ENCODE assay signal across 8 cellular contexts in genomic region chr14:34540181-34541059, GRCh38. TPM values are rescaled to one million over a fixed set of nuclear protein-coding genes. Genes with fewer than 3 reads are reported as not detected.
DNase-seq lines count a peak whose midpoint lies in the region; ATAC-seq and TF ChIP-seq lines count a peak whose summit lies in the region.
"Not testable (repeated sequence)": the region's sequence is repeated elsewhere in the genome, so short reads cannot be mapped to it uniquely, and the experiment has no call there.

No MANE protein-coding gene starts in this region.

- not testable (repeated sequence) for H4K20me1 ChIP-seq in hepatocyte (ENCODE audit: insufficient read depth, poor library complexity, severe bottlenecking)

- H3K27me3 ChIP-seq in A673 (replicated peaks; ENCODE audit: insufficient read depth, low read depth, low read length, poor library complexity); H7 (ENCODE audit: control insufficient read depth, insufficient read depth, low read length); RWPE2 (ENCODE audit: insufficient read depth, poor library complexity, severe bottlenecking); dorsolateral prefrontal cortex; hepatocyte; naive thymus-derived CD4-positive, alpha-beta T cell (ENCODE audit: control insufficient read depth in 2 of 2, insufficient read depth in 2 of 2, low read length in 2 of 2); spleen (replicated peaks in 1 of 7): not testable (repeated sequence)

- H3K9me3 Mint-ChIP-seq in activated naive CD4-positive, alpha-beta T cell treated with anti-CD3 and anti-CD28 coated beads, Interleukin-2, amount 10 ng/mL, durations not matched to agents 7 days and 5 days; naive thymus-derived CD4-positive, alpha-beta T cell: not testable (repeated sequence)

- DNase-seq in A673 (ENCODE audit: low spot score); RWPE2 (ENCODE audit: low spot score); activated naive CD4-positive, alpha-beta T cell treated with anti-CD3 and anti-CD28 coated beads, Interleukin-2, amount 10 ng/mL, durations not matched to agents 7 days and 5 days; dorsolateral prefrontal cortex; hepatocyte (ENCODE audit: low spot score); naive thymus-derived CD4-positive, alpha-beta T cell: not testable (repeated sequence)
- DNase-seq in H7 (peak; percentile 30), spleen (peak; percentile 18)

- H3K4me3 ChIP-seq in A673 (ENCODE audit: low read depth, low read length, poor library complexity, severe bottlenecking) (peak overlapping the region; percentile 97), H7 (ENCODE audit: insufficient read depth, low read depth, low read length) (peak overlapping the region; percentile 39), RWPE2 (ENCODE audit: severe bottlenecking) (peak overlapping the region; percentile 83), dorsolateral prefrontal cortex (peak overlapping the region; percentile 65 to 100 (median 92)), hepatocyte (peak overlapping the region; percentile 33), spleen (peak overlapping the region; percentile 64 to 86 (median 80))
- H3K4me3 ChIP-seq in naive thymus-derived CD4-positive, alpha-beta T cell (ENCODE audit: low read length): peak overlapping the region; percentile 100

- not testable (repeated sequence) for TF ChIP-seq CTCF in A673 (conservative IDR thresholded peaks at IDR 0.05; ENCODE audit: low read depth, low read length); RWPE2 (IDR thresholded peaks at IDR 0.05; ENCODE audit: poor library complexity, severe bottlenecking); dorsolateral prefrontal cortex (IDR thresholded peaks at IDR 0.05 in 54 of 56, conservative IDR thresholded peaks at IDR 0.05 in 2 of 56; ENCODE audit: low read depth in 1 of 56, partially characterized antibody in 56 of 56); hepatocyte (IDR thresholded peaks at IDR 0.05; ENCODE audit: poor library complexity); spleen (IDR thresholded peaks at IDR 0.05 in 8 of 11, conservative IDR thresholded peaks at IDR 0.05 in 3 of 11)

- intact Hi-C loops in A673 (cut with micrococcal nuclease; ENCODE audit: unreplicated experiment); dorsolateral prefrontal cortex (cut with DNase I); naive thymus-derived CD4-positive, alpha-beta T cell (cut with micrococcal nuclease); spleen (cut with DNase I; ENCODE audit: low total_unique reads): not testable (repeated sequence)

- peak overlapping the region; percentile 90 for H3K4me3 Mint-ChIP-seq in activated naive CD4-positive, alpha-beta T cell treated with anti-CD3 and anti-CD28 coated beads, Interleukin-2, amount 10 ng/mL, durations not matched to agents 7 days and 5 days
- peak overlapping the region; percentile 95 to 99 (median 99) for H3K4me3 Mint-ChIP-seq in naive thymus-derived CD4-positive, alpha-beta T cell

- H3K27ac ChIP-seq in A673 (ENCODE audit: low read depth, low read length, poor library complexity, severe bottlenecking): peak overlapping the region; percentile 85
- H3K27ac ChIP-seq in RWPE2 (ENCODE audit: poor library complexity, severe bottlenecking): peak overlapping the region; percentile 42
- H3K27ac ChIP-seq in dorsolateral prefrontal cortex: peak overlapping the region in 58 of 59 donors; percentile 66 to 98 (median 94)
- peak overlapping the region; percentile 88 for H3K27ac ChIP-seq in hepatocyte
- peak overlapping the region; percentile 97 for H3K27ac ChIP-seq in naive thymus-derived CD4-positive, alpha-beta T cell (ENCODE audit: low read depth, low read length)
- H3K27ac ChIP-seq in spleen: peak overlapping the region; percentile 89 to 99 (median 96)

- H3K36me3 ChIP-seq in A673 (ENCODE audit: insufficient read depth, low read length, poor library complexity, severe bottlenecking); H7 (replicated peaks; ENCODE audit: control insufficient read depth, insufficient read depth, low read length); hepatocyte (replicated peaks; ENCODE audit: insufficient read depth, low read depth): not testable (repeated sequence)
- peaks cover 26% of the 10 kb centered on the region for H3K36me3 ChIP-seq in RWPE2 (ENCODE audit: low read depth)
- H3K36me3 ChIP-seq in naive thymus-derived CD4-positive, alpha-beta T cell (ENCODE audit: control insufficient read depth in 2 of 3, insufficient read depth in 3 of 3, low read length in 3 of 3): peaks cover 0 to 23% (median 6%) of the 10 kb centered on the region in 3 experiments
- H3K36me3 ChIP-seq in spleen: peaks cover 0 to 25% (median 9%) of the 10 kb centered on the region in 6 donors

- CTCF ChIA-PET in A673 (lab: Charles Lee); activated naive CD4-positive, alpha-beta T cell treated with anti-CD3 and anti-CD28 coated beads, Interleukin-2, amount 10 ng/mL, durations not matched to agents 7 days and 5 days (lab: Charles Lee); naive thymus-derived CD4-positive, alpha-beta T cell (lab: Charles Lee): not testable (repeated sequence)

- not testable (repeated sequence) for ATAC-seq in RWPE2 (ENCODE audit: low read depth); naive thymus-derived CD4-positive, alpha-beta T cell

- TSS peak; percentile 82 for BruUV-seq in A673 (replicated peaks; lab: Mats Ljungman, UMichigan)

- H3K27me3 Mint-ChIP-seq in activated naive CD4-positive, alpha-beta T cell treated with anti-CD3 and anti-CD28 coated beads, Interleukin-2, amount 10 ng/mL, durations not matched to agents 7 days and 5 days; naive thymus-derived CD4-positive, alpha-beta T cell: not testable (repeated sequence)

- not testable (repeated sequence) for H3K36me3 Mint-ChIP-seq in activated naive CD4-positive, alpha-beta T cell treated with anti-CD3 and anti-CD28 coated beads, Interleukin-2, amount 10 ng/mL, durations not matched to agents 7 days and 5 days; naive thymus-derived CD4-positive, alpha-beta T cell

- H3K4me1 ChIP-seq in A673 (ENCODE audit: insufficient read depth, low read length, poor library complexity, severe bottlenecking): not testable (repeated sequence)
- H3K4me1 ChIP-seq in RWPE2 (ENCODE audit: insufficient read depth, poor library complexity, severe bottlenecking): peaks cover 11% of the 10 kb centered on the region
- peaks cover 16% of the 10 kb centered on the region for H3K4me1 ChIP-seq in hepatocyte (ENCODE audit: insufficient read depth)
- H3K4me1 ChIP-seq in naive thymus-derived CD4-positive, alpha-beta T cell (ENCODE audit: control insufficient read depth in 2 of 2, insufficient read depth in 2 of 2, low read length in 2 of 2): peaks cover 18 to 24% of the 10 kb centered on the region in 2 donors
- peaks cover 10 to 40% (median 26%) of the 10 kb centered on the region in 6 donors for H3K4me1 ChIP-seq in spleen

- not testable (repeated sequence) for H3K9me2 ChIP-seq in hepatocyte (replicated peaks; ENCODE audit: insufficient read depth)

- peaks cover 31% of the 10 kb centered on the region for H3K4me1 Mint-ChIP-seq in activated naive CD4-positive, alpha-beta T cell treated with anti-CD3 and anti-CD28 coated beads, Interleukin-2, amount 10 ng/mL, durations not matched to agents 7 days and 5 days
- peaks cover 5 to 45% (median 31%) of the 10 kb centered on the region in 7 donors for H3K4me1 Mint-ChIP-seq in naive thymus-derived CD4-positive, alpha-beta T cell

- H3K9me3 ChIP-seq in A673 (ENCODE audit: low read depth, low read length, poor library complexity, severe bottlenecking); RWPE2 (ENCODE audit: severe bottlenecking); hepatocyte (ENCODE audit: low read depth); naive thymus-derived CD4-positive, alpha-beta T cell (ENCODE audit: control insufficient read depth in 2 of 3, low read length in 3 of 3); spleen: not testable (repeated sequence)

- H3K27ac Mint-ChIP-seq in activated naive CD4-positive, alpha-beta T cell treated with anti-CD3 and anti-CD28 coated beads, Interleukin-2, amount 10 ng/mL, durations not matched to agents 7 days and 5 days: peak overlapping the region; percentile 97
- peak overlapping the region; percentile 95 to 100 (median 99) for H3K27ac Mint-ChIP-seq in naive thymus-derived CD4-positive, alpha-beta T cell

- H3K4me2 ChIP-seq in hepatocyte: peak overlapping the region; percentile 68

- peaks cover 39% of the 10 kb centered on the region for H3K79me2 ChIP-seq in hepatocyte

- not testable (repeated sequence) for TF ChIP-seq POLR2A in spleen (IDR thresholded peaks at IDR 0.05)

- H2AFZ ChIP-seq in hepatocyte: peak overlapping the region; percentile 73

- POLR2A ChIA-PET in A673 (lab: Charles Lee; ENCODE audit: low non-redundant PET): not testable (repeated sequence)
- POLR2A ChIA-PET in naive thymus-derived CD4-positive, alpha-beta T cell (lab: Charles Lee): interaction anchor here (0.6 to 1.3 kb wide), 6 partner anchors 8 to 507 kb away, joined by 3 to 5 read pairs (median 4); partner anchors contain the start of gene SNX6

- 93% methylated on average over 14 of the region's 19 CpGs for WGBS in hepatocyte (ENCODE audit: low lambda C conversion rate, missing lambda C conversion rate)
- 87 to 95% (median 89%) methylated on average over 13 to 16 of the region's 19 CpGs for WGBS in spleen, 5 donors

RNA-seq across cellular contexts. Expression of gene EAPP, which starts 0.9 kb away (rescaled TPM):
- total RNA-seq in A673 (2021): 33.1 and 34.6 TPM in 2 replicates
- 28.7 and 41.5 TPM in 2 replicates for total RNA-seq in H7 (2014; rRNA removed; shearing (Covaris generic))
- total RNA-seq in dorsolateral prefrontal cortex: 10 to 100 TPM; 16.5 to 48.5 (median 35.5) TPM
- 42.1 and 49.1 TPM in 2 replicates for total RNA-seq in hepatocyte
- polyA plus RNA-seq in hepatocyte: 51.8 and 56.1 TPM in 2 replicates
- 10 to 100 TPM; 34.8 to 84.3 (median 60.9) TPM for total RNA-seq in naive thymus-derived CD4-positive, alpha-beta T cell
- 100 to 1,000 TPM; 103 to 125 TPM for polyA plus RNA-seq in naive thymus-derived CD4-positive, alpha-beta T cell
- 10 to 100 TPM; 26.7 to 44.3 (median 35.2) TPM for total RNA-seq in spleen
- polyA plus RNA-seq in spleen: 10 to 100 TPM; 30.2 to 44.9 (median 44.0) TPM

Comparison
In these comparisons a context has a peak if more than half of its experiments do, and no peak if none do; other contexts are left out.
1. H3K27ac ChIP-seq: peak in every context shown above with its lines; median percentile 97 in naive thymus-derived CD4-positive, alpha-beta T cell; 96 in spleen; 94 in dorsolateral prefrontal cortex; 88 in hepatocyte; 85 in A673; 42 in RWPE2.
2. H3K4me3 ChIP-seq: peak in every context shown above with its lines; median percentile 100 in naive thymus-derived CD4-positive, alpha-beta T cell; 97 in A673; 92 in dorsolateral prefrontal cortex; 83 in RWPE2; 80 in spleen; 39 in H7; 33 in hepatocyte.